In the genomic region with DNA sequence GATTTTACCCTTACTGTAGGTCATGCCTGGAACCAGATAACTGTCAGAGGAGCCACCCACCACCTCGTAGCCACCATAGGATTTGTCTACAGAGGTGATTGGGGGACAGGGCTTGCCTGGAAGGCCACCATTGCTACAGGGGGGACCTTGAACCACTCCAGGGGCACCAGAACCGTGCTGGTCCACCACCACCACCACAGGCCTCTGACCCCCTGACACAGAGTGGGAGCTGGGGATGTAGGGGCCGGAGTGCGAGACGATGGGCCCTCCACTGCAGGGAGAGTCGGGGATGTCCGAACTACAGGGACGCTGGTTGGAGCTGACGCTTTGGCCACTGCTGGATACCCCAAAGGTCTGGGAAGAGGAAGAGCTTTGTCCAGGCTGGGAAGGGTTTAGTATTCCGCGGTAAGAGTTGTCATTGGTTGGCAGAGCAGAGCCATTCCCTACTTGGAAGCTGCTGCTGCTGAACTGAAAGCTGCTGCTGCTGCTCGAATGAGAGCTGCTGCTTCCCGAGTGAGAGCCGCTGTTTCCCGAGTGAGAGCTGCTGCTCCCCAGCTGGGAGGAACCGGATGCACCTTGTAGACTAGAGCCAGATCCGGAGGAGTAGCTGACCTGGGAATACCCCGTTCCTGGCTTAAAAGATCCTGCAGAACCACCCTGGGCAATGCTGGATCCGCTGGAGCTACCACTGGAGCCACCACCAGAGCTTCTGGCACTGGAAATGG, we compare ENCODE assay signal across 19 cellular contexts. TPM values are rescaled to one million over a fixed set of nuclear protein-coding genes. Genes with fewer than 3 reads are reported as not detected.
DNase-seq lines count a peak whose midpoint lies in the region; ATAC-seq and TF ChIP-seq lines count a peak whose summit lies in the region.
"Had no signal": no experiment of that assay in that cellular context is flagged by ENCODE, and none has a peak within 500 bp of the region (broad histone marks: within the 10 kb centered on the region; RNA-seq: fewer than 3 reads in every experiment).

No MANE protein-coding gene starts in this region.

- H3K4me2 ChIP-seq in fibroblast of lung (ENCODE audit: extremely low read depth, insufficient read depth, low read length) (peak overlapping the region; percentile 75), GM23338 (no peak overlapping the region)

- H4K20me1 ChIP-seq in fibroblast of lung (ENCODE audit: control insufficient read depth, extremely low read depth, insufficient read depth, low read length) (no peaks in the 10 kb centered on the region), GM23338 (replicated peaks; ENCODE audit: insufficient read depth) (no peaks in the 10 kb centered on the region)

- TF ChIP-seq CTCF in fibroblast of lung (conservative IDR thresholded peaks at IDR 0.05 in 1 of 2, IDR thresholded peaks at IDR 0.05 in 1 of 2; ENCODE audit: low read depth in 1 of 2, low read length in 2 of 2) (no peak), testis (IDR thresholded peaks at IDR 0.05) (no peak), GM23338 (conservative IDR thresholded peaks at IDR 0.05; ENCODE audit: low read depth in 2 of 2) (no peak)

- H3K27me3 ChIP-seq in fibroblast of lung (ENCODE audit: control insufficient read depth, insufficient read depth, low read length) (peaks cover 3% of the 10 kb centered on the region), testis (no peaks in the 10 kb centered on the region), GM23338 (ENCODE audit: insufficient read depth) (no peaks in the 10 kb centered on the region)
- H3K27me3 ChIP-seq: dorsolateral prefrontal cortex had no signal

- H2AFZ ChIP-seq in fibroblast of lung (ENCODE audit: low read length) (peak overlapping the region; percentile 36), GM23338 (no peak overlapping the region)

- H3K9ac ChIP-seq in fibroblast of lung (ENCODE audit: insufficient read depth, low read length): no peak overlapping the region

- H3K9me2 ChIP-seq in GM23338 (ENCODE audit: insufficient read depth): peaks cover 7% of the 10 kb centered on the region; the same call in 1 of the 2 replicates

- H3K4me3 Mint-ChIP-seq in GM23338: no peak overlapping the region
- H3K4me3 Mint-ChIP-seq: immature natural killer cell had no signal

- H3K36me3 ChIP-seq in fibroblast of lung (ENCODE audit: control insufficient read depth, insufficient read depth, low read length) (no peaks in the 10 kb centered on the region), testis (ENCODE audit: low read depth, missing control alignments) (no peaks in the 10 kb centered on the region), GM23338 (ENCODE audit: insufficient read depth) (no peaks in the 10 kb centered on the region)

- H3K79me2 ChIP-seq in fibroblast of lung (ENCODE audit: control insufficient read depth, insufficient read depth, low read length) (no peaks in the 10 kb centered on the region), GM23338 (replicated peaks; ENCODE audit: insufficient read depth) (no peaks in the 10 kb centered on the region)

- no peaks in the 10 kb centered on the region for H3F3A ChIP-seq in GM23338 (replicated peaks; ENCODE audit: low read depth)

- 50 to 51% methylated on average over 16 to 19 of the region's 19 CpGs for WGBS in testis, 2 donors

- peaks cover 21% of the 10 kb centered on the region for H3K4me1 Mint-ChIP-seq in GM23338
- H3K4me1 Mint-ChIP-seq: immature natural killer cell had no signal

- DNase-seq in fibroblast of lung (ENCODE audit: low read depth in 2 of 2) (no peak), medulla oblongata (ENCODE audit: extremely low spot score) (peak; percentile 20), testis (peak; percentile 46), GM23338 (ENCODE audit: low spot score) (no peak), NCI-H1048 (lab: John Stamatoyannopoulos, UW) (no peak), MV-4-11 (lab: John Stamatoyannopoulos, UW) (no peak)
- DNase-seq in stimulated activated naive CD4-positive, alpha-beta T cell treated with Interleukin-2 at 50 U/mL for 16 hours (lab: John Stamatoyannopoulos, UW): no peak
- DNase-seq: dorsolateral prefrontal cortex; foreskin melanocyte; immature natural killer cell; KBM-7; NCI-H146; NCI-H526; SHP77; stimulated activated CD4-positive, alpha-beta T cell treated with anti-CD3 and anti-CD28 coated beads, Interleukin-2, amount 100 ng/mL, for 48 hours; T-helper 9 cell had no signal

- H3K27ac ChIP-seq in fibroblast of lung (ENCODE audit: insufficient read depth, low read length) (no peak overlapping the region), testis (no peak overlapping the region), GM23338 (ENCODE audit: low read depth) (no peak overlapping the region)

- H3K36me3 Mint-ChIP-seq in GM23338 (ENCODE audit: low read depth): no peaks in the 10 kb centered on the region; the same call in 2 of the 3 replicates
- H3K36me3 Mint-ChIP-seq: immature natural killer cell had no signal

- H3K9me3 Mint-ChIP-seq in GM23338: no peaks in the 10 kb centered on the region; the same call in 2 of the 3 replicates
- H3K9me3 Mint-ChIP-seq: immature natural killer cell had no signal

- H3K4me1 ChIP-seq in fibroblast of lung (ENCODE audit: control insufficient read depth, extremely low read depth, insufficient read depth, low read length): peaks cover 19% of the 10 kb centered on the region
- peaks cover 16% of the 10 kb centered on the region for H3K4me1 ChIP-seq in testis
- H3K4me1 ChIP-seq in GM23338 (ENCODE audit: insufficient read depth): peaks cover 6% of the 10 kb centered on the region; the same call in 1 of the 2 replicates

- no peak for ATAC-seq in GM23338

- no peak overlapping the region for H3K27ac Mint-ChIP-seq in GM23338
- H3K27ac Mint-ChIP-seq: immature natural killer cell, progenitor cell of endocrine pancreas had no signal

- H3K27me3 Mint-ChIP-seq in GM23338 (ENCODE audit: insufficient read depth, low read depth, poor library complexity): peaks cover 11% of the 10 kb centered on the region

- H3K4me3 ChIP-seq in fibroblast of lung (replicated peaks in 1 of 4; ENCODE audit: control extremely low read depth in 1 of 4, insufficient read depth in 1 of 4, low read depth in 3 of 4, low read length in 4 of 4) (peak overlapping the region in 1 of 4 experiments; percentile 39), testis (no peak overlapping the region), GM23338 (no peak overlapping the region)

- no peak for TF ChIP-seq POLR2A in testis (IDR thresholded peaks at IDR 0.05)

- H3K9me3 ChIP-seq in fibroblast of lung (ENCODE audit: control insufficient read depth, insufficient read depth, low read depth, low read length): no peaks in the 10 kb centered on the region
- no peaks in the 10 kb centered on the region for H3K9me3 ChIP-seq in testis

- intact Hi-C loops in testis (cut with DNase I; ENCODE audit: low total_unique reads): no loop called here

TF ChIP-seq in PFSK-1, 5 proteins besides CTCF, POLR2A, EP300 and RAD21 (continues in another document):
- no peak for TF ChIP-seq SIN3A (IDR thresholded peaks at IDR 0.05; ENCODE audit: borderline replicate concordance, insufficient read depth, low read length)

TF ChIP-seq in GM23338, 12 proteins besides CTCF, POLR2A, EP300 and RAD21 (continues in another document):
- TF ChIP-seq CREB1 (CRISPR knock-in tag; IDR thresholded peaks at IDR 0.05; ENCODE audit: low read depth): no peak

RNA-seq across cellular contexts. Expression of gene PSORS1C1, which starts 2.2 kb away (rescaled TPM):
- 4.0 TPM for polyA plus RNA-seq in PFSK-1 (2012; ENCODE audit: insufficient read length, low read depth)
- total RNA-seq in fibroblast of lung (0.66 and 1.8 TPM in 2 replicates), testis (10 to 100 TPM; 28.0 to 32.7 TPM)
- polyA plus RNA-seq in fibroblast of lung (0.40 and 0.41 TPM in 2 replicates), testis (ENCODE audit: insufficient read depth, low read depth, low replicate concordance) (126 TPM), GM23338 (2016; fragmentation: Nextera tagmentation; extraction: Ambion mirVana) (not detected in 2 replicates)
- polyA plus RNA-seq in fibroblast of lung (2012): 1.0 and 1.4 TPM in 2 replicates
- polyA minus RNA-seq in fibroblast of lung (ENCODE audit: low replicate concordance): 0.59 and 1.8 TPM in 2 replicates
- 0.16 TPM in 1 of 2 replicates, not detected in the other for total RNA-seq in GM23338 (2014; rRNA removed; shearing (Covaris generic))
- total RNA-seq: progenitor cell of endocrine pancreas had no signal
- polyA plus RNA-seq: immature natural killer cell had no signal

RNA-seq across cellular contexts. Expression of gene CDSN, which starts 3.4 kb away (rescaled TPM):
- not detected for polyA plus RNA-seq in PFSK-1 (2012; ENCODE audit: insufficient read length, low read depth)
- total RNA-seq in fibroblast of lung (not detected in 2 replicates), testis (under 1 TPM in 1 of 2 donors, not detected in 1; 0.06 TPM)
- polyA plus RNA-seq in fibroblast of lung (not detected in 2 replicates), testis (ENCODE audit: insufficient read depth, low read depth, low replicate concordance) (0.32 TPM), GM23338 (2016; fragmentation: Nextera tagmentation; extraction: Ambion mirVana) (not detected in 2 replicates)
- not detected in 2 replicates for polyA plus RNA-seq in fibroblast of lung (2012)
- polyA minus RNA-seq in fibroblast of lung (ENCODE audit: low replicate concordance): not detected in 2 replicates
- total RNA-seq in GM23338 (2014; rRNA removed; shearing (Covaris generic)): 0.07 TPM in 1 of 2 replicates, not detected in the other
- total RNA-seq: dorsolateral prefrontal cortex, progenitor cell of endocrine pancreas had no signal
- polyA plus RNA-seq: immature natural killer cell had no signal

RNA-seq across cellular contexts. Expression of gene C6orf15, which starts 4.4 kb away (rescaled TPM):
- not detected for polyA plus RNA-seq in PFSK-1 (2012; ENCODE audit: insufficient read length, low read depth)
- total RNA-seq in fibroblast of lung (not detected in 2 replicates), testis (not detected)
- polyA plus RNA-seq in fibroblast of lung (not detected in 2 replicates), testis (ENCODE audit: insufficient read depth, low read depth, low replicate concordance) (not detected), GM23338 (2016; fragmentation: Nextera tagmentation; extraction: Ambion mirVana) (not detected in 2 replicates)
- polyA plus RNA-seq in fibroblast of lung (2012): not detected in 2 replicates
- not detected in 2 replicates for polyA minus RNA-seq in fibroblast of lung (ENCODE audit: low replicate concordance)
- total RNA-seq in GM23338 (2014; rRNA removed; shearing (Covaris generic)): not detected in 2 replicates
- total RNA-seq: dorsolateral prefrontal cortex, mucosa of gallbladder, progenitor cell of endocrine pancreas had no signal
- polyA plus RNA-seq: immature natural killer cell had no signal

RNA-seq across cellular contexts. Expression of gene PSORS1C2, which starts 22.0 kb away (rescaled TPM):
- polyA plus RNA-seq in PFSK-1 (2012; ENCODE audit: insufficient read length, low read depth): not detected
- total RNA-seq in fibroblast of lung: not detected in 2 replicates
- not detected in 2 replicates for polyA plus RNA-seq in fibroblast of lung
- polyA plus RNA-seq in fibroblast of lung (2012): not detected in 2 replicates
- not detected in 2 replicates for polyA minus RNA-seq in fibroblast of lung (ENCODE audit: low replicate concordance)
- not detected for total RNA-seq in testis
- polyA plus RNA-seq in testis (ENCODE audit: insufficient read depth, low read depth, low replicate concordance): not detected
- not detected in 2 replicates for total RNA-seq in GM23338 (2014; rRNA removed; shearing (Covaris generic))
- polyA plus RNA-seq in GM23338 (2016; fragmentation: Nextera tagmentation; extraction: Ambion mirVana): 0.47 and 1.3 TPM in 2 replicates
- total RNA-seq: dorsolateral prefrontal cortex, mucosa of gallbladder, progenitor cell of endocrine pancreas had no signal
- polyA plus RNA-seq: immature natural killer cell had no signal

RNA-seq across cellular contexts. Expression of gene CCHCR1, which starts 40.8 kb away (rescaled TPM):
- polyA plus RNA-seq in PFSK-1 (2012; ENCODE audit: insufficient read length, low read depth): 43.1 TPM
- total RNA-seq in fibroblast of lung (19.0 and 19.3 TPM in 2 replicates), testis (10 to 100 TPM; 86.4 to 93.2 TPM)
- polyA plus RNA-seq in fibroblast of lung (7.4 and 8.9 TPM in 2 replicates), testis (ENCODE audit: insufficient read depth, low read depth, low replicate concordance) (174 TPM), GM23338 (2016; fragmentation: Nextera tagmentation; extraction: Ambion mirVana) (19.8 and 21.3 TPM in 2 replicates)
- polyA plus RNA-seq in fibroblast of lung (2012): 11.7 and 17.4 TPM in 2 replicates
- 6.6 and 24.3 TPM in 2 replicates for polyA minus RNA-seq in fibroblast of lung (ENCODE audit: low replicate concordance)
- total RNA-seq in GM23338 (2014; rRNA removed; shearing (Covaris generic)): 37.0 and 46.7 TPM in 2 replicates

Comparison
In these comparisons a context has a peak if more than half of its experiments do, and no peak if none do; other contexts are left out.
1. DNase-seq: peak in medulla oblongata (single experiment) and testis (single experiment); none in fibroblast of lung (0 of 2), GM23338 (single experiment), NCI-H1048 (single experiment), stimulated activated naive CD4-positive, alpha-beta T cell treated with Interleukin-2 at 50 U/mL for 16 hours (single experiment) and MV-4-11 (single experiment).
2. RNA of gene PSORS1C1, which starts 2.2 kb away (total RNA-seq): 28.0 to 32.7 TPM in testis; 0.66 to 1.8 TPM in fibroblast of lung and 0.16 TPM in GM23338; every median in the first group is over 10 times any median in the second.